ENCODE assay signal across 7 cellular contexts in the genomic region with DNA sequence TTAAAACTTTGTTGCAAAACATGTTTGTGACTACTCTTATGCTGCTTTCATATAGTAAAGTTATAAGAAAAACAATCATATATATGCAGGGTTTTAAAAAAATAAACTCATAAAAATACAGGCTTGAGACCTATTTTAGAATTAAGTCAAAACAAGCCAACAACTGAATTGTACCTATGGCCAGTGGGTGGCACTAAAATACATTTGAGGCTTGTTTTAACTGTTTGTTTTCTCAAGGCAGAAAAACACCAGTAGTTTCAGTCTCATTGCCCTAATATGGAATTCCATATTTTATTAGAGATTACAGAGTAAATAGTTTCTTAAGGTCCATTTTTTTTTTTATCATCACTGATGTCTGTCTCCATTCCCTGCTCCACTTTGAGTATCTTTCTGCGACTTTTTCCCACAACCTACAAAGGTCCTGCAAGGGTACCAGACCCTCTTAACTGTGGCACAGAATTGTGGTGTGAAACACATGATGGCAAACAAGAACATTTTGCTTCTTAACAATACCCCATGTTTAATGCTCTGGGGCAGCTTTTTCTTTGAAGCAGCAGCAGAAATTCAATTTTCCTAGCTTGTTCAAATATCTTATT. TPM values are rescaled to one million over a fixed set of nuclear protein-coding genes. Genes with fewer than 3 reads are reported as not detected.
DNase-seq lines count a peak whose midpoint lies in the region; ATAC-seq and TF ChIP-seq lines count a peak whose summit lies in the region.

No MANE protein-coding gene starts in this region.

- no peaks in the 10 kb centered on the region; the same call in 1 of the 2 replicates for H4K20me1 ChIP-seq in DND-41 (ENCODE audit: insufficient read depth, low read length)
- no peaks in the 10 kb centered on the region for H4K20me1 ChIP-seq in fibroblast of lung (ENCODE audit: control insufficient read depth, extremely low read depth, insufficient read depth, low read length)

- H3K79me2 ChIP-seq in DND-41 (ENCODE audit: insufficient read depth, low read length) (no peaks in the 10 kb centered on the region), fibroblast of lung (ENCODE audit: control insufficient read depth, insufficient read depth, low read length) (no peaks in the 10 kb centered on the region)

- H3K4me3 ChIP-seq in DND-41 (ENCODE audit: low read depth in 1 of 2, low read length in 2 of 2) (no peak overlapping the region), H7 (ENCODE audit: insufficient read depth, low read depth, low read length) (no peak overlapping the region), fibroblast of lung (replicated peaks in 1 of 4; ENCODE audit: control extremely low read depth in 1 of 4, insufficient read depth in 1 of 4, low read depth in 3 of 4, low read length in 4 of 4) (no peak overlapping the region), skeletal muscle cell (ENCODE audit: low read depth, low read length) (no peak overlapping the region), upper lobe of left lung (no peak overlapping the region)

- H3K27ac ChIP-seq in DND-41 (ENCODE audit: low read length) (no peak overlapping the region), fibroblast of lung (ENCODE audit: insufficient read depth, low read length) (no peak overlapping the region), upper lobe of left lung (no peak overlapping the region)

- TF ChIP-seq CTCF in DND-41 (IDR thresholded peaks at IDR 0.05; ENCODE audit: borderline replicate concordance, extremely low read depth, low read length, poor library complexity, severe bottlenecking), result peak; percentile 62
- peak in 1 of 2 donors; percentile 59 for TF ChIP-seq CTCF in fibroblast of lung (conservative IDR thresholded peaks at IDR 0.05 in 1 of 2, IDR thresholded peaks at IDR 0.05 in 1 of 2; ENCODE audit: low read depth in 1 of 2, low read length in 2 of 2)
- TF ChIP-seq CTCF in upper lobe of left lung (IDR thresholded peaks at IDR 0.05), result peak in 3 of 6 experiments; percentile 35 to 53 (median 37)

- H3K36me3 ChIP-seq in DND-41 (ENCODE audit: insufficient read depth, low read length), result no peaks in the 10 kb centered on the region
- H3K36me3 ChIP-seq in H7 (replicated peaks; ENCODE audit: control insufficient read depth, insufficient read depth, low read length), result no peaks in the 10 kb centered on the region
- peaks cover 14% of the 10 kb centered on the region for H3K36me3 ChIP-seq in fibroblast of lung (ENCODE audit: control insufficient read depth, insufficient read depth, low read length)
- H3K36me3 ChIP-seq in upper lobe of left lung, result peaks cover 0 to 2% (median 0%) of the 10 kb centered on the region in 4 donors

- H3K4me2 ChIP-seq in DND-41 (ENCODE audit: insufficient read depth, low read length), result no peak overlapping the region
- no peak overlapping the region for H3K4me2 ChIP-seq in fibroblast of lung (ENCODE audit: extremely low read depth, insufficient read depth, low read length)

- H3K9ac ChIP-seq in DND-41 (ENCODE audit: low read depth, low read length), result no peak overlapping the region
- no peak overlapping the region for H3K9ac ChIP-seq in fibroblast of lung (ENCODE audit: insufficient read depth, low read length)

- H3K4me1 ChIP-seq in DND-41 (ENCODE audit: insufficient read depth, low read length) (no peaks in the 10 kb centered on the region), fibroblast of lung (ENCODE audit: control insufficient read depth, extremely low read depth, insufficient read depth, low read length) (peaks cover 2% of the 10 kb centered on the region), upper lobe of left lung (peaks cover 0 to under 1% (median 0%) of the 10 kb centered on the region in 4 donors)

- no peak for TF ChIP-seq POLR2A in upper lobe of left lung (IDR thresholded peaks at IDR 0.05)

- no peak overlapping the region for H2AFZ ChIP-seq in DND-41 (ENCODE audit: low read depth, low read length)
- no peak overlapping the region for H2AFZ ChIP-seq in fibroblast of lung (ENCODE audit: low read length)

- DNase-seq in DND-41 (no peak), H7 (peak; percentile 28), RPMI7951 (ENCODE audit: low read depth) (peak; percentile 48), fibroblast of lung (ENCODE audit: low read depth in 2 of 2) (peak; percentile 50 to 81), skeletal muscle cell (ENCODE audit: low read depth) (peak; percentile 23), upper lobe of left lung (no peak), NCI-H2029 treated with DMSO at 0.1 percent for 48 hours (lab: John Stamatoyannopoulos, UW) (no peak)

- H3K9me3 ChIP-seq in DND-41 (ENCODE audit: insufficient read depth, low read length, severe bottlenecking) (no peaks in the 10 kb centered on the region), fibroblast of lung (ENCODE audit: control insufficient read depth, insufficient read depth, low read depth, low read length) (no peaks in the 10 kb centered on the region), upper lobe of left lung (no peaks in the 10 kb centered on the region)

- H3K27me3 ChIP-seq in DND-41 (ENCODE audit: insufficient read depth, low read length, poor library complexity) (peaks cover 50% of the 10 kb centered on the region), H7 (ENCODE audit: control insufficient read depth, insufficient read depth, low read length) (no peaks in the 10 kb centered on the region), fibroblast of lung (ENCODE audit: control insufficient read depth, insufficient read depth, low read length) (no peaks in the 10 kb centered on the region), upper lobe of left lung (no peaks in the 10 kb centered on the region)

- TF ChIP-seq EP300 in upper lobe of left lung (IDR thresholded peaks at IDR 0.05), result no peak

- WGBS in upper lobe of left lung, 2 donors, result 96 to 97% methylated on average over 1 of the region's 1 CpG

- ATAC-seq in DND-41 (ENCODE audit: insufficient read depth, low read depth), result no peak; the same call in 2 of the 3 replicates
- no peak for ATAC-seq in upper lobe of left lung (ENCODE audit: low FRiP score in 2 of 2)

RNA-seq across cellular contexts. Expression of a gene that starts 8.5 kb away (rescaled TPM):
- not detected in 2 replicates for total RNA-seq in H7 (2014; rRNA removed; shearing (Covaris generic))
- not detected in 2 replicates for total RNA-seq in RPMI7951 (2014; rRNA removed; shearing (Covaris generic))
- total RNA-seq in fibroblast of lung, result 2.8 and 4.1 TPM in 2 replicates
- polyA plus RNA-seq in fibroblast of lung, result 2.3 and 2.9 TPM in 2 replicates
- 1.5 and 2.3 TPM in 2 replicates for polyA plus RNA-seq in fibroblast of lung (2012)
- 0.30 TPM in 1 of 2 replicates, not detected in the other for polyA minus RNA-seq in fibroblast of lung (ENCODE audit: low replicate concordance)
- 10 to 100 TPM in 1 of 6 donors, 1 to 10 TPM in 4, under 1 TPM in 1; 0.46 to 14.7 (median 2.8) TPM for total RNA-seq in upper lobe of left lung

RNA-seq across cellular contexts. Expression of a gene that starts 29.6 kb away (rescaled TPM):
- 34.7 and 48.8 TPM in 2 replicates for total RNA-seq in H7 (2014; rRNA removed; shearing (Covaris generic))
- total RNA-seq in RPMI7951 (2014; rRNA removed; shearing (Covaris generic)), result 30.5 and 34.6 TPM in 2 replicates
- 40.3 and 41.1 TPM in 2 replicates for total RNA-seq in fibroblast of lung
- 12.6 and 20.5 TPM in 2 replicates for polyA plus RNA-seq in fibroblast of lung
- 10.8 and 13.0 TPM in 2 replicates for polyA plus RNA-seq in fibroblast of lung (2012)
- 0.98 and 1.7 TPM in 2 replicates for polyA minus RNA-seq in fibroblast of lung (ENCODE audit: low replicate concordance)
- total RNA-seq in upper lobe of left lung, result 100 to 1,000 TPM in 2 of 6 donors, 10 to 100 TPM in 4; 30.8 to 267 (median 66.6) TPM

RNA-seq across cellular contexts. Expression of a gene that starts 46.7 kb away (rescaled TPM):
- 28.0 and 31.6 TPM in 2 replicates for total RNA-seq in H7 (2014; rRNA removed; shearing (Covaris generic))
- total RNA-seq in RPMI7951 (2014; rRNA removed; shearing (Covaris generic)), result 97.9 and 111 TPM in 2 replicates
- 36.0 and 36.7 TPM in 2 replicates for total RNA-seq in fibroblast of lung
- polyA plus RNA-seq in fibroblast of lung, result 63.9 and 76.6 TPM in 2 replicates
- polyA plus RNA-seq in fibroblast of lung (2012), result 68.7 and 71.2 TPM in 2 replicates
- 15.1 and 22.4 TPM in 2 replicates for polyA minus RNA-seq in fibroblast of lung (ENCODE audit: low replicate concordance)
- total RNA-seq in upper lobe of left lung, result 10 to 100 TPM in 5 of 6 donors, 1 to 10 TPM in 1; 7.4 to 27.0 (median 17.4) TPM

Comparison
In these comparisons a context has a peak if more than half of its experiments do, and no peak if none do; other contexts are left out.
1. DNase-seq: peak in H7 (single experiment), RPMI7951 (single experiment), fibroblast of lung (2 of 2) and skeletal muscle cell (single experiment); none in DND-41 (single experiment), upper lobe of left lung (0 of 2) and NCI-H2029 treated with DMSO at 0.1 percent for 48 hours (single experiment).